ENCODE assay signal across 8 cellular contexts in genomic region chr6:136921521-136921935, GRCh38. TPM values are rescaled to one million over a fixed set of nuclear protein-coding genes. Genes with fewer than 3 reads are reported as not detected.
A peak's percentile ranks its signal among the peaks of the same experiment; 100 is the strongest.
DNase-seq lines count a peak whose midpoint lies in the region; ATAC-seq and TF ChIP-seq lines count a peak whose summit lies in the region.

No MANE protein-coding gene starts in this region.

- H3K27ac Mint-ChIP-seq in H9 = no peak overlapping the region
- H3K27ac Mint-ChIP-seq in activated T-cell treated with anti-CD3 and anti-CD28 coated beads, Interleukin-2, amount 50 U/mL, for 24 hours = no peak overlapping the region

- peaks cover 0 to 6% (median 0%) of the 10 kb centered on the region in 11 experiments; a peak in 1 of 22 replicates for H3K36me3 ChIP-seq in BLaER1 treated with 17β-estradiol and CSF1 and Interleukin-3, amounts not matched to agents 10 nM and 100 nM

- peaks cover 77% of the 10 kb centered on the region for H3K27me3 Mint-ChIP-seq in H9 (ENCODE audit: low read depth)
- peaks cover 64% of the 10 kb centered on the region for H3K27me3 Mint-ChIP-seq in activated T-cell treated with anti-CD3 and anti-CD28 coated beads, Interleukin-2, amount 50 U/mL, for 24 hours

- peaks cover 25% of the 10 kb centered on the region for H3K23me2 ChIP-seq in H9 (ENCODE audit: insufficient read length, low read depth, low read length, poor library complexity, severe bottlenecking)

- no peak overlapping the region for H4K5ac ChIP-seq in H9 (ENCODE audit: insufficient read length, low read depth, low read length)

- no peak overlapping the region for H3K18ac ChIP-seq in H9 (ENCODE audit: insufficient read length, low read depth, low read length)

- H3K9ac ChIP-seq in BLaER1 treated with 17β-estradiol and CSF1 and Interleukin-3, amounts not matched to agents 10 nM and 100 nM = peak overlapping the region in 4 of 11 experiments; percentile 3 to 36 (median 14); a peak in 2 of 22 replicates
- H3K9ac ChIP-seq in H9 (ENCODE audit: extremely low read depth, insufficient read length, low read length) = no peak overlapping the region

- H3K27me3 ChIP-seq in BLaER1 treated with 17β-estradiol and CSF1 and Interleukin-3, amounts not matched to agents 10 nM and 100 nM = peaks cover 65 to 80% (median 75%) of the 10 kb centered on the region in 11 experiments
- H3K27me3 ChIP-seq in H9 (ENCODE audit: insufficient read depth, low read length) = peaks cover 26% of the 10 kb centered on the region; the same call in 1 of the 2 replicates

- no peak overlapping the region for H2AK5ac ChIP-seq in H9 (ENCODE audit: insufficient read length, low read length)

- intact Hi-C loops in left ventricle myocardium superior (cut with micrococcal nuclease) = no loop called here
- intact Hi-C loops in sciatic nerve (cut with DNase I) = no loop called here

- DNase-seq in H9 = peak; percentile 43
- no peak for DNase-seq in activated T-cell treated with anti-CD3 and anti-CD28 coated beads, Interleukin-2, amount 50 U/mL, for 24 hours
- DNase-seq in left ventricle myocardium superior = peak; percentile 32
- DNase-seq in sciatic nerve (ENCODE audit: low spot score) = no peak
- no peak for DNase-seq in NCI-H187 (lab: John Stamatoyannopoulos, UW)
- no peak for DNase-seq in NCI-H510A treated with DMSO at 0.1 percent for 48 hours (lab: John Stamatoyannopoulos, UW)

- H3K56ac ChIP-seq in H9 (ENCODE audit: insufficient read length, low read depth, low read length) = no peak overlapping the region

- no peak overlapping the region for H2BK12ac ChIP-seq in H9 (ENCODE audit: insufficient read length, low read depth, low read length)

- H3K79me2 ChIP-seq in H9 (ENCODE audit: insufficient read depth, low read length) = no peaks in the 10 kb centered on the region

- peak overlapping the region; percentile 65 to 82 for H3K4me3 Mint-ChIP-seq in H9
- H3K4me3 Mint-ChIP-seq in activated T-cell treated with anti-CD3 and anti-CD28 coated beads, Interleukin-2, amount 50 U/mL, for 24 hours = peak overlapping the region; percentile 66

- no peak overlapping the region for H4K91ac ChIP-seq in H9 (ENCODE audit: insufficient read length, low read depth, low read length)

- H2BK20ac ChIP-seq in H9 (ENCODE audit: low read depth, low read length, poor library complexity, severe bottlenecking) = no peak overlapping the region

- H3K27ac ChIP-seq in BLaER1 treated with 17β-estradiol and CSF1 and Interleukin-3, amounts not matched to agents 10 nM and 100 nM = no peak overlapping the region
- no peak overlapping the region for H3K27ac ChIP-seq in H9 (ENCODE audit: insufficient read length, low read depth, low read length)

- no peak overlapping the region for H2BK15ac ChIP-seq in H9 (ENCODE audit: low read depth, low read length)

- no peak overlapping the region for H2BK120ac ChIP-seq in H9 (ENCODE audit: low read depth, low read length, poor library complexity, severe bottlenecking)

- H3K14ac ChIP-seq in H9 (ENCODE audit: insufficient read depth, low read length) = no peak overlapping the region

- peaks cover 28 to 40% (median 31%) of the 10 kb centered on the region in 11 experiments; a peak in 21 of 22 replicates for H3K9me3 ChIP-seq in BLaER1 treated with 17β-estradiol and CSF1 and Interleukin-3, amounts not matched to agents 10 nM and 100 nM (replicated peaks in 1 of 11)
- no peaks in the 10 kb centered on the region for H3K9me3 ChIP-seq in H9 (ENCODE audit: control insufficient read depth, low read depth, low read length)

- H4K8ac ChIP-seq in H9 (replicated peaks; ENCODE audit: insufficient read length, low read depth, low read length) = no peak overlapping the region

- no peak for TF ChIP-seq CTCF in H9 (conservative IDR thresholded peaks at IDR 0.05)

- peaks cover 6 to 19% of the 10 kb centered on the region in 2 experiments for H3K4me1 Mint-ChIP-seq in H9
- peaks cover 35% of the 10 kb centered on the region for H3K4me1 Mint-ChIP-seq in activated T-cell treated with anti-CD3 and anti-CD28 coated beads, Interleukin-2, amount 50 U/mL, for 24 hours (ENCODE audit: low read depth)

- WGBS in H9 (ENCODE audit: extremely low coverage, insufficient read length, low lambda C conversion rate) = no CpG with 5 or more reads among the region's 47 CpGs

- H2BK5ac ChIP-seq in H9 (ENCODE audit: insufficient read length, low read length) = no peak overlapping the region

- H3K36me3 Mint-ChIP-seq in H9 (ENCODE audit: insufficient read depth in 1 of 3, low read depth in 3 of 3) = no peaks in the 10 kb centered on the region; a peak in 2 of 7 replicates
- H3K36me3 Mint-ChIP-seq in activated T-cell treated with anti-CD3 and anti-CD28 coated beads, Interleukin-2, amount 50 U/mL, for 24 hours (ENCODE audit: low read depth) = no peaks in the 10 kb centered on the region

- no peak overlapping the region for H3K23ac ChIP-seq in H9 (ENCODE audit: insufficient read length, low read depth, low read length)

- no peak overlapping the region for H3K4ac ChIP-seq in H9 (ENCODE audit: low read depth, low read length)

- no peaks in the 10 kb centered on the region for H3K79me1 ChIP-seq in H9 (ENCODE audit: insufficient read depth, low read depth, low read length, poor library complexity, severe bottlenecking)

- no peaks in the 10 kb centered on the region; a peak in 1 of 5 replicates for H3K9me3 Mint-ChIP-seq in H9
- no peaks in the 10 kb centered on the region for H3K9me3 Mint-ChIP-seq in activated T-cell treated with anti-CD3 and anti-CD28 coated beads, Interleukin-2, amount 50 U/mL, for 24 hours

- H3K4me1 ChIP-seq in BLaER1 treated with 17β-estradiol and CSF1 and Interleukin-3, amounts not matched to agents 10 nM and 100 nM = peaks cover 24 to 31% (median 28%) of the 10 kb centered on the region in 10 experiments
- peaks cover 2% of the 10 kb centered on the region; the same call in 1 of the 2 replicates for H3K4me1 ChIP-seq in H9 (ENCODE audit: insufficient read depth, low read length)

- H3K4me2 ChIP-seq in BLaER1 treated with 17β-estradiol and CSF1 and Interleukin-3, amounts not matched to agents 10 nM and 100 nM = peak overlapping the region; percentile 78 to 97 (median 90)
- peak overlapping the region; percentile 55 for H3K4me2 ChIP-seq in H9 (ENCODE audit: insufficient read depth, insufficient read length, low read length)

- no peak overlapping the region for H2AFZ ChIP-seq in H9 (ENCODE audit: low read length)

- peak overlapping the region; percentile 46 to 69 (median 60) for H3K4me3 ChIP-seq in BLaER1 treated with 17β-estradiol and CSF1 and Interleukin-3, amounts not matched to agents 10 nM and 100 nM

- ATAC-seq in left ventricle myocardium superior = peak; percentile 58
- ATAC-seq in sciatic nerve = peak; percentile 38
- ATAC-seq in GM18520 (IDR thresholded peaks at IDR 0.05; ENCODE audit: unreplicated experiment) = no peak

- H3T11ph ChIP-seq in H9 (ENCODE audit: low read length) = no peak overlapping the region

- H4K20me1 ChIP-seq in BLaER1 treated with 17β-estradiol and CSF1 and Interleukin-3, amounts not matched to agents 10 nM and 100 nM = peaks cover 0 to 29% (median 18%) of the 10 kb centered on the region in 11 experiments; a peak in 13 of 22 replicates
- no peaks in the 10 kb centered on the region for H4K20me1 ChIP-seq in H9 (ENCODE audit: control insufficient read depth, insufficient read depth, insufficient read length)

RNA-seq across cellular contexts. Expression of gene SLC35D3, which starts 0.6 kb away (rescaled TPM):
- 0.17 and 0.57 TPM in 2 replicates for total RNA-seq in H9 (2021)
- not detected for total RNA-seq in left ventricle myocardium superior
- total RNA-seq in sciatic nerve = not detected

Comparison
In these comparisons a context has a peak if more than half of its experiments do, and no peak if none do; other contexts are left out.
1. DNase-seq: peak in H9 (single experiment) and left ventricle myocardium superior (single experiment); none in activated T-cell treated with anti-CD3 and anti-CD28 coated beads, Interleukin-2, amount 50 U/mL, for 24 hours (single experiment), sciatic nerve (single experiment), NCI-H187 (0 of 2) and NCI-H510A treated with DMSO at 0.1 percent for 48 hours (single experiment).